1 cellular context compared by ENCODE assay signal in the genomic region with DNA sequence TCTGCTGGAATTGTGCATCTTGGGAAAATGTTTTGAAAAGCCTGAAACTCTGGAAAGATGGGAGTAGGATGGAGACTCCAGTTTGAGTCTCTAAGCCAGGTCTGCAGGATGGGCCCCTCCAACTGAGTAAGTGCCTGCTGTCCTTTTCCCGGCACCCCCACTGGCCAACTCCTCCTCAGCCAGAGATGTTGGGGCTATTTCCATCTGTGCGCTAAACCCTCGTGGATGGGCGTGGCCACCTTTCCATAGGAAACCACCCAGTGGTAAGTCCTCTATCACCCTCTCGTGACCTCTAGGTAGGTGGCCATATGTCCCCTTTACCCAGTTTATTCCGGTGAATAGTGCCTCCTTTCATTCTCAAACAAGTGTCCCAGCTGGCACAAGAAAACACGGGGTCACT.
TF ChIP-seq lines count a peak whose summit lies in the region.

No MANE protein-coding gene starts in this region.

TF ChIP-seq in IMR-90, 13 proteins besides CTCF, POLR2A, EP300 and RAD21 (continued from another document):
- TF ChIP-seq RCOR1 (IDR thresholded peaks at IDR 0.05; ENCODE audit: insufficient replicate concordance, low read length) (no peak), FOS (IDR thresholded peaks at IDR 0.05; ENCODE audit: low read depth, low read length) (no peak)
